In the genomic region with DNA sequence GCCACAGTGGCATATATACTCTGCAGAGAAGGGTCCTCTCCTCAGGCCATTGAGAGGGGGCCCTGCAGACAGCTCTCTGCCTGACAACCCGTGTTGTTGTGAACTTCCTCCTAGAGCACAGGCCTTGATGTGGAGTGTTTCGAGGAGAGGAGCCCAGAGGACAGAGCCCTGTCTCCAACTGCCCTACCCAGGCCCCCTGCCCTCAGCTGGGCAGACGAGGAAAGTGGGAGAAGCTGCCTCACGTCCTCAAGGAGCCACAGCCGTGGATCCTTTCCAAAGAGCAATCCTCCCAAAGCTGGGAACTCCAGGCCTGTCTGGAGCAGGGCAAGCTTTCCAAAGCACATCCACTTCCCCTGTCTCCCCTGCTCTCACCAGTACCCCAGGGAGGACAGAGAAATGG, we compare ENCODE assay signal across 19 cellular contexts. TPM values are rescaled to one million over a fixed set of nuclear protein-coding genes. Genes with fewer than 3 reads are reported as not detected.
DNase-seq lines count a peak whose midpoint lies in the region; ATAC-seq and TF ChIP-seq lines count a peak whose summit lies in the region.
"Had no signal": no experiment of that assay in that cellular context is flagged by ENCODE, and none has a peak within 500 bp of the region (broad histone marks: within the 10 kb centered on the region; RNA-seq: fewer than 3 reads in every experiment).

No MANE protein-coding gene starts in this region.

- no peaks in the 10 kb centered on the region for H3K36me3 ChIP-seq in osteoblast (ENCODE audit: insufficient read depth, low read length)
- H3K36me3 ChIP-seq in PC-9 (ENCODE audit: low read depth): no peaks in the 10 kb centered on the region

- H3K9me2 ChIP-seq in PC-9 (ENCODE audit: insufficient read depth): no peaks in the 10 kb centered on the region

- intact Hi-C loops in PC-9 (cut with micrococcal nuclease; ENCODE audit: unreplicated experiment): no loop called here

- H3K4me3 ChIP-seq in osteoblast (ENCODE audit: insufficient read depth, low read length): no peak overlapping the region
- no peak overlapping the region for H3K4me3 ChIP-seq in PC-9
- H3K4me3 ChIP-seq: GM12878 had no signal

- CTCF ChIA-PET in activated naive CD4-positive, alpha-beta T cell treated with anti-CD3 and anti-CD28 coated beads, Interleukin-2, amount 10 ng/mL, durations not matched to agents 7 days and 5 days (lab: Charles Lee): interaction anchor here (1.2 kb wide), 1 partner anchor 11 kb away, joined by 4 read pairs; a partner anchor contains a TSS
- CTCF ChIA-PET in PC-9 (lab: Charles Lee): no interaction called here

- H2AFZ ChIP-seq in osteoblast (ENCODE audit: low read length): no peak overlapping the region
- H2AFZ ChIP-seq in PC-9: no peak overlapping the region

- no peaks in the 10 kb centered on the region for H3K9me3 ChIP-seq in osteoblast (ENCODE audit: low read depth, low read length)
- H3K9me3 ChIP-seq in PC-9 (ENCODE audit: insufficient read depth, low read depth): no peaks in the 10 kb centered on the region

- H3K27me3 ChIP-seq in osteoblast (ENCODE audit: insufficient read depth, low read length) (peaks cover 5% of the 10 kb centered on the region), PC-9 (ENCODE audit: insufficient read depth, low read depth) (no peaks in the 10 kb centered on the region)

- ATAC-seq in HG03108 (IDR thresholded peaks at IDR 0.05; ENCODE audit: unreplicated experiment): no peak
- ATAC-seq: GM12878 had no signal

- no TSS peak for BruUV-seq in PC-9 (replicated peaks; lab: Mats Ljungman, UMichigan)

- H3K27me3 Mint-ChIP-seq in activated naive CD4-positive, alpha-beta T cell treated with anti-CD3 and anti-CD28 coated beads, Interleukin-2, amount 10 ng/mL, durations not matched to agents 7 days and 5 days: peaks cover 17% of the 10 kb centered on the region

- H4K20me1 ChIP-seq in osteoblast (ENCODE audit: insufficient read depth, low read length) (no peaks in the 10 kb centered on the region), PC-9 (ENCODE audit: insufficient read depth) (no peaks in the 10 kb centered on the region)

- no peaks in the 10 kb centered on the region for H3F3A ChIP-seq in PC-9 (ENCODE audit: insufficient read depth, low read depth)

- peak; percentile 9 for DNase-seq in activated naive CD4-positive, alpha-beta T cell treated with anti-CD3 and anti-CD28 coated beads, Interleukin-2, amount 10 ng/mL, durations not matched to agents 7 days and 5 days
- no peak for DNase-seq in activated naive CD4-positive, alpha-beta T cell treated with Interleukin-2 at 50 U/mL for 16 hours
- DNase-seq in islet precursor cell: peak; percentile 23
- peak; percentile 32 for DNase-seq in osteoblast (ENCODE audit: insufficient read length, low spot score, missing footprints)
- no peak for DNase-seq in PC-9
- DNase-seq in kidney glomerular epithelial cell (lab: John Stamatoyannopoulos, UW): no peak
- DNase-seq: C1 segment of cervical spinal cord, DND-41, HCEC 1CT, KG1, NCI-H1436, NCI-H2029 treated with DMSO at 0.1 percent for 48 hours, NCI-H2171 treated with DMSO at 0.1 percent for 48 hours, NCI-H446 treated with DMSO at 0.1 percent for 48 hours, NCI-H748 treated with DMSO at 0.1 percent for 48 hours, OCI-M1 had no signal

- POLR2A ChIA-PET in PC-9 (lab: Charles Lee; ENCODE audit: unreplicated experiment): no interaction called here

- H3K4me2 ChIP-seq in osteoblast (ENCODE audit: insufficient read depth, low read length) (no peak overlapping the region), PC-9 (no peak overlapping the region)

- H3K36me3 Mint-ChIP-seq in activated naive CD4-positive, alpha-beta T cell treated with anti-CD3 and anti-CD28 coated beads, Interleukin-2, amount 10 ng/mL, durations not matched to agents 7 days and 5 days: no peaks in the 10 kb centered on the region

- no peak overlapping the region for H3K27ac Mint-ChIP-seq in activated naive CD4-positive, alpha-beta T cell treated with anti-CD3 and anti-CD28 coated beads, Interleukin-2, amount 10 ng/mL, durations not matched to agents 7 days and 5 days

- H3K27ac ChIP-seq in osteoblast (ENCODE audit: low read depth, low read length): no peak overlapping the region
- H3K27ac ChIP-seq in PC-9: no peak overlapping the region

- H3K79me2 ChIP-seq in osteoblast (ENCODE audit: insufficient read depth, low read length): no peaks in the 10 kb centered on the region
- no peaks in the 10 kb centered on the region for H3K79me2 ChIP-seq in PC-9 (ENCODE audit: low read depth)

- no peaks in the 10 kb centered on the region for H3K4me1 Mint-ChIP-seq in activated naive CD4-positive, alpha-beta T cell treated with anti-CD3 and anti-CD28 coated beads, Interleukin-2, amount 10 ng/mL, durations not matched to agents 7 days and 5 days

- no peaks in the 10 kb centered on the region for H3K4me1 ChIP-seq in osteoblast (ENCODE audit: insufficient read depth, low read length)
- H3K4me1 ChIP-seq in PC-9 (replicated peaks; ENCODE audit: insufficient read depth): peaks cover 8% of the 10 kb centered on the region; the same call in 1 of the 2 replicates

- TF ChIP-seq CTCF in osteoblast (IDR thresholded peaks at IDR 0.05; ENCODE audit: extremely low read depth, low read depth, low read length): no peak
- TF ChIP-seq CTCF in PC-9 (conservative IDR thresholded peaks at IDR 0.05): no peak

- no peak overlapping the region for H3K4me3 Mint-ChIP-seq in activated naive CD4-positive, alpha-beta T cell treated with anti-CD3 and anti-CD28 coated beads, Interleukin-2, amount 10 ng/mL, durations not matched to agents 7 days and 5 days

- H3K9me3 Mint-ChIP-seq in activated naive CD4-positive, alpha-beta T cell treated with anti-CD3 and anti-CD28 coated beads, Interleukin-2, amount 10 ng/mL, durations not matched to agents 7 days and 5 days: no peaks in the 10 kb centered on the region

RNA-seq across cellular contexts. Expression of a gene that starts 10.7 kb away (rescaled TPM):
- total RNA-seq in osteoblast: not detected in 2 replicates
- total RNA-seq in PC-9 (2021): not detected in 2 replicates
- total RNA-seq: A673, GM12878 had no signal

Comparison
In these comparisons a context has a peak if more than half of its experiments do, and no peak if none do; other contexts are left out.
1. DNase-seq: peak in activated naive CD4-positive, alpha-beta T cell treated with anti-CD3 and anti-CD28 coated beads, Interleukin-2, amount 10 ng/mL, durations not matched to agents 7 days and 5 days (single experiment), islet precursor cell (single experiment) and osteoblast (single experiment); none in activated naive CD4-positive, alpha-beta T cell treated with Interleukin-2 at 50 U/mL for 16 hours (single experiment), PC-9 (0 of 2) and kidney glomerular epithelial cell (single experiment).